ENCODE assay signal across 23 cellular contexts in the genomic region with DNA sequence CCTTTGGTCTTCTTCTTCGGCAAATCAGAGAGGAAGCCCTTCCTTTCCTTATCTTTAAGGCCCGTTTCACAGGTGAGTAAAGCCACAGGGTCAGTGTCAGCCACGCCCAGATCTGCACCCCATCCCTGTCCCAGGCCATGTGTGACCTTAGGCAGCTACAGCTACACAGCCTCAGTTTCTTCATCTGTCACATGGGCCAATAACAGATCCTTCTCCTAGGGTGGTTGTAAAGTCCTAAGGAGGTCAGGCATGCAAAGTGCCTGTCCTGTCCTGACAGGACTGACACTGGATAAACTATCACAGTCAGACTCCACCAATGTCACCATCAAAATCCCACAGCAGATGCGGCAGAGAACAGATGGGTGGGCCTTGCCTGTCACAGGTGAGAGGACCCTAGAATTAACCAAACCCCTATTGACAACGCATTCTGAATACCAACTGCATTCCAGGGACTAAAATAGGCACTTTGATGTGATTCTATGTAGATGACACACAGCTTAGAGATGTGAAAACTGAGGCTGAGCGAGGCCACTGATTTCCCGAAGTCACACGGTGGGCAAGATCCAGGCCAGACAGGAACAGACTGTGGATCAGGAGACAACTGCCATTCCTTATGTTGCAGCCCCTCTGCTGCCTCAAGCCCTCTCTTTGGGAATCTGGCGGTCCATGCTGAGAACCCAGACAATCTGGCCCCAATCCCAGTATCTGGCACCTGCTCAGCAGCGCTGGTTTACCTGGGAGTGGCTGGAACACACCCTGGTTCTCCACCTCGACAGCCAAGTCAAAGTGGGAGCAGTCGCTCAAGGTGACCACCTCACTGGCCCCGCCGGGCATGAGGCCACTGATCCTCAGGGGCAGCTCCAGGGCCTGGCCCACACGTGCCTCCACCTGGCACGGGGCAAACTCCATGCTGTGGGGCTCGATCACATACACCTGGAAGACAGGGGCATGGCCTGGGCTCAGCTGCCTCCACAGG. TPM values are rescaled to one million over a fixed set of nuclear protein-coding genes. Genes with fewer than 3 reads are reported as not detected.
DNase-seq lines count a peak whose midpoint lies in the region; ATAC-seq and TF ChIP-seq lines count a peak whose summit lies in the region.
"Had no signal": no experiment of that assay in that cellular context is flagged by ENCODE, and none has a peak within 500 bp of the region (broad histone marks: within the 10 kb centered on the region; RNA-seq: fewer than 3 reads in every experiment).

No MANE protein-coding gene starts in this region.

- ATAC-seq in IMR-90 (ENCODE audit: low read depth) (no peak), esophagus mucosa (peak; percentile 35), HG03571 (IDR thresholded peaks at IDR 0.05; ENCODE audit: unreplicated experiment) (no peak)
- ATAC-seq in stimulated activated memory B cell treated with anti-CD40 and anti-IgM and Interleukin-4, amounts not matched to agents 10 μg/mL and 1 μg/mL and 100 μg/mL, for 72 hours = no peak
- ATAC-seq: activated CD8-positive, alpha-beta memory T cell treated with anti-CD3 and anti-CD28 coated beads, Interleukin-2, amount 10 ng/mL, durations not matched to agents 7 days and 5 days; effector memory CD8-positive, alpha-beta T cell; gastrocnemius medialis; sciatic nerve had no signal

- no peak overlapping the region for H4K8ac ChIP-seq in IMR-90 (ENCODE audit: low read depth in 2 of 2, low read length in 2 of 2)

- H3K36me3 Mint-ChIP-seq in activated naive CD4-positive, alpha-beta T cell treated with anti-CD3 and anti-CD28 coated beads, Interleukin-2, amount 50 U/mL, for 24 hours = peaks cover 18% of the 10 kb centered on the region
- H3K36me3 Mint-ChIP-seq in stimulated activated memory B cell treated with anti-CD40 and anti-IgM and Interleukin-4, amounts not matched to agents 10 μg/mL and 1 μg/mL and 100 μg/mL, for 72 hours = peaks cover 44% of the 10 kb centered on the region

- no peak overlapping the region for H3K14ac ChIP-seq in IMR-90 (replicated peaks; ENCODE audit: low read depth, low read length)

- WGBS in IMR-90 (ENCODE audit: extremely low coverage in 2 of 2, insufficient read length in 1 of 2), 2 experiments = 65% methylated on average over 6 of the region's 17 CpGs; no CpG with 5 or more reads in 1 of the 2 experiments

- no peaks in the 10 kb centered on the region; the same call in 1 of the 2 replicates for H3K27me3 ChIP-seq in IMR-90 (ENCODE audit: control insufficient read depth, insufficient read depth, low read length)
- H3K27me3 ChIP-seq: gastrocnemius medialis, upper lobe of left lung had no signal

- no peak overlapping the region for H4K5ac ChIP-seq in IMR-90 (ENCODE audit: low read depth, low read length)

- no peak overlapping the region for H2BK120ac ChIP-seq in IMR-90 (ENCODE audit: low read depth, low read length)

- no peaks in the 10 kb centered on the region for H3K9me3 ChIP-seq in IMR-90 (ENCODE audit: control insufficient read depth, insufficient read depth, low read length)
- H3K9me3 ChIP-seq: gastrocnemius medialis, upper lobe of left lung had no signal

- no peak for TF ChIP-seq CTCF in IMR-90 (conservative IDR thresholded peaks at IDR 0.05; ENCODE audit: low read depth, low read length)

- dilution Hi-C loops in IMR-90 (cut with HindIII; ENCODE audit: low sequenced_read_pairs, unreplicated experiment) = no loop called here

- H3K4me3 ChIP-seq in IMR-90 (ENCODE audit: insufficient read depth, low read depth, low read length) = no peak overlapping the region
- H3K4me3 ChIP-seq: coronary artery, gastrocnemius medialis, upper lobe of left lung had no signal

- no peak overlapping the region for H3K4ac ChIP-seq in IMR-90 (ENCODE audit: low read depth, low read length)

- no peaks in the 10 kb centered on the region for H3K9me3 Mint-ChIP-seq in activated naive CD4-positive, alpha-beta T cell treated with anti-CD3 and anti-CD28 coated beads, Interleukin-2, amount 50 U/mL, for 24 hours
- no peaks in the 10 kb centered on the region for H3K9me3 Mint-ChIP-seq in stimulated activated memory B cell treated with anti-CD40 and anti-IgM and Interleukin-4, amounts not matched to agents 10 μg/mL and 1 μg/mL and 100 μg/mL, for 72 hours
- H3K9me3 Mint-ChIP-seq: effector memory CD8-positive, alpha-beta T cell; nephron progenitor cell had no signal

- intact Hi-C loops in IMR-90 (cut with micrococcal nuclease) = no loop called here

- H4K20me1 ChIP-seq in IMR-90 (ENCODE audit: insufficient read depth, low read length) = no peaks in the 10 kb centered on the region

- no peak for TF ChIP-seq RAD21 in IMR-90 (IDR thresholded peaks at IDR 0.05; ENCODE audit: low read length)

- H3K56ac ChIP-seq in IMR-90 (ENCODE audit: extremely low read depth, insufficient read depth, low read length) = no peak overlapping the region

- no peak overlapping the region for H3K9ac ChIP-seq in IMR-90 (ENCODE audit: low read depth, low read length)

- no peak overlapping the region; the same call in 1 of the 2 replicates for H3K23ac ChIP-seq in IMR-90 (ENCODE audit: low read depth, low read length)

- no peaks in the 10 kb centered on the region for H3K27me3 Mint-ChIP-seq in activated naive CD4-positive, alpha-beta T cell treated with anti-CD3 and anti-CD28 coated beads, Interleukin-2, amount 50 U/mL, for 24 hours
- H3K27me3 Mint-ChIP-seq in stimulated activated memory B cell treated with anti-CD40 and anti-IgM and Interleukin-4, amounts not matched to agents 10 μg/mL and 1 μg/mL and 100 μg/mL, for 72 hours = no peaks in the 10 kb centered on the region
- H3K27me3 Mint-ChIP-seq: activated CD8-positive, alpha-beta memory T cell treated with anti-CD3 and anti-CD28 coated beads, Interleukin-2, amount 10 ng/mL, durations not matched to agents 7 days and 5 days; effector memory CD8-positive, alpha-beta T cell had no signal

- no peak for TF ChIP-seq POLR2A in IMR-90 (IDR thresholded peaks at IDR 0.05; ENCODE audit: low read depth, low read length)

- no peaks in the 10 kb centered on the region for H3K4me1 Mint-ChIP-seq in activated naive CD4-positive, alpha-beta T cell treated with anti-CD3 and anti-CD28 coated beads, Interleukin-2, amount 50 U/mL, for 24 hours
- peaks cover 5% of the 10 kb centered on the region for H3K4me1 Mint-ChIP-seq in stimulated activated memory B cell treated with anti-CD40 and anti-IgM and Interleukin-4, amounts not matched to agents 10 μg/mL and 1 μg/mL and 100 μg/mL, for 72 hours
- H3K4me1 Mint-ChIP-seq: activated CD8-positive, alpha-beta memory T cell treated with anti-CD3 and anti-CD28 coated beads, Interleukin-2, amount 10 ng/mL, durations not matched to agents 7 days and 5 days had no signal

- no peaks in the 10 kb centered on the region for H3K36me3 ChIP-seq in IMR-90 (ENCODE audit: control insufficient read depth, insufficient read depth, low read length)
- H3K36me3 ChIP-seq: gastrocnemius medialis had no signal

- H3K27ac Mint-ChIP-seq in activated naive CD4-positive, alpha-beta T cell treated with anti-CD3 and anti-CD28 coated beads, Interleukin-2, amount 50 U/mL, for 24 hours = peak overlapping the region; percentile 18
- peak overlapping the region; percentile 35 for H3K27ac Mint-ChIP-seq in stimulated activated memory B cell treated with anti-CD40 and anti-IgM and Interleukin-4, amounts not matched to agents 10 μg/mL and 1 μg/mL and 100 μg/mL, for 72 hours
- H3K27ac Mint-ChIP-seq: activated CD8-positive, alpha-beta memory T cell treated with anti-CD3 and anti-CD28 coated beads, Interleukin-2, amount 10 ng/mL, durations not matched to agents 7 days and 5 days; nephron progenitor cell had no signal

- H2AK5ac ChIP-seq in IMR-90 (ENCODE audit: low read depth, low read length) = no peak overlapping the region

- H2AK9ac ChIP-seq in IMR-90 (replicated peaks; ENCODE audit: low read depth, low read length, poor library complexity) = peak overlapping the region; percentile 71

- H3K9me1 ChIP-seq in IMR-90 (ENCODE audit: insufficient read depth, low read length) = peaks cover 5% of the 10 kb centered on the region; the same call in 1 of the 2 replicates

- POLR2A ChIA-PET in IMR-90 (lab: Charles Lee; ENCODE audit: unreplicated experiment) = no interaction called here

- no peak overlapping the region; the same call in 1 of the 2 replicates for H4K91ac ChIP-seq in IMR-90 (ENCODE audit: insufficient read depth, low read depth, low read length)

- no peaks in the 10 kb centered on the region for H3K79me1 ChIP-seq in IMR-90 (ENCODE audit: low read depth in 1 of 2, low read length in 2 of 2)

- H2BK20ac ChIP-seq in IMR-90 (ENCODE audit: low read depth, low read length) = 0 out of 2 replicates have a peak overlapping the region, but pooled peaks have one; percentile 32

- no TSS peak for BruUV-seq in IMR-90 (replicated peaks; lab: Mats Ljungman, UMichigan)

- H2AFZ ChIP-seq in IMR-90 (replicated peaks; ENCODE audit: low read length, poor library complexity) = peak overlapping the region; percentile 66

- H3K27ac ChIP-seq in IMR-90 (ENCODE audit: insufficient read depth, low read length) = no peak overlapping the region
- H3K27ac ChIP-seq: coronary artery, gastrocnemius medialis, HL-60, upper lobe of left lung had no signal

- no peak overlapping the region for H3K4me2 ChIP-seq in IMR-90 (ENCODE audit: low read depth, low read length)

- H2BK5ac ChIP-seq in IMR-90 (ENCODE audit: low read depth, low read length, poor library complexity, severe bottlenecking) = no peak overlapping the region

- no peak overlapping the region for H2BK15ac ChIP-seq in IMR-90 (ENCODE audit: low read depth, low read length)

- DNase-seq in activated naive CD4-positive, alpha-beta T cell treated with Interleukin-2 at 50 U/mL for 16 hours = no peak
- DNase-seq in IMR-90 (no peak), NCI-H128 (lab: John Stamatoyannopoulos, UW; ENCODE audit: unreplicated experiment) (no peak), NCI-H82 treated with DMSO at 0.1 percent for 48 hours (lab: John Stamatoyannopoulos, UW; ENCODE audit: unreplicated experiment) (no peak)
- DNase-seq: activated CD4-positive, alpha-beta T cell treated with anti-CD3 and anti-CD28 coated beads for 4 hours; activated CD8-positive, alpha-beta memory T cell treated with anti-CD3 and anti-CD28 coated beads, Interleukin-2, amount 10 ng/mL, durations not matched to agents 7 days and 5 days; COR-L47; DMS79 treated with DMSO at 0.1 percent for 48 hours; effector memory CD8-positive, alpha-beta T cell; gastrocnemius medialis; H7; NCI-H1048; NCI-H2029; NCI-H526 treated with DMSO at 0.1 percent for 48 hours; nephron progenitor cell had no signal

- in situ Hi-C loops in IMR-90 (cut with MboI; ENCODE audit: low sequenced_read_pairs) = no loop called here

- H3K4me3 Mint-ChIP-seq in activated naive CD4-positive, alpha-beta T cell treated with anti-CD3 and anti-CD28 coated beads, Interleukin-2, amount 50 U/mL, for 24 hours = no peak overlapping the region
- H3K4me3 Mint-ChIP-seq in stimulated activated memory B cell treated with anti-CD40 and anti-IgM and Interleukin-4, amounts not matched to agents 10 μg/mL and 1 μg/mL and 100 μg/mL, for 72 hours = no peak overlapping the region
- H3K4me3 Mint-ChIP-seq: activated CD8-positive, alpha-beta memory T cell treated with anti-CD3 and anti-CD28 coated beads, Interleukin-2, amount 10 ng/mL, durations not matched to agents 7 days and 5 days; effector memory CD8-positive, alpha-beta T cell; nephron progenitor cell had no signal

- CTCF ChIA-PET in IMR-90 (lab: Yijun Ruan, JAX) = no interaction called here

- H3K4me1 ChIP-seq in IMR-90 (ENCODE audit: control insufficient read depth, insufficient read depth, low read length) = no peaks in the 10 kb centered on the region
- H3K4me1 ChIP-seq: gastrocnemius medialis, upper lobe of left lung had no signal

- no peak overlapping the region for H3K18ac ChIP-seq in IMR-90 (ENCODE audit: low read depth, low read length)

RNA-seq across cellular contexts. Expression of a gene that starts 48.7 kb away (rescaled TPM):
- total RNA-seq in IMR-90 (2012; rRNA removed) (under 0.01 TPM in 1 of 2 replicates, not detected in the other), esophagus mucosa (14.9 TPM)
- 0.03 and 0.04 TPM in 2 replicates for polyA plus RNA-seq in IMR-90 (2012; rRNA removed)
- polyA plus RNA-seq in IMR-90 (2012; cell fraction: cytosol; rRNA removed) = 0.03 and 0.04 TPM in 2 replicates
- polyA plus RNA-seq in IMR-90 (2012; cell fraction: nucleus; rRNA removed; ENCODE audit: low replicate concordance) = 0.03 and 0.17 TPM in 2 replicates

Comparison
In these comparisons a context has a peak if more than half of its experiments do, and no peak if none do; other contexts are left out.
1. RNA of a gene that starts 48.7 kb away (total RNA-seq): 14.9 TPM in esophagus mucosa (single experiment); under 0.01 TPM in IMR-90; every median in the first group is over 10 times any median in the second.